12 cellular contexts compared by ENCODE assay signal in genomic region chr4:46390353-46391058, GRCh38. TPM values are rescaled to one million over a fixed set of nuclear protein-coding genes. Genes with fewer than 3 reads are reported as not detected.
DNase-seq lines count a peak whose midpoint lies in the region; ATAC-seq, FAIRE-seq and TF ChIP-seq lines count a peak whose summit lies in the region.
"Had no signal": no experiment of that assay in that cellular context is flagged by ENCODE, and none has a peak within 500 bp of the region (broad histone marks: within the 10 kb centered on the region; RNA-seq: fewer than 3 reads in every experiment).

No MANE protein-coding gene starts in this region.

- TF ChIP-seq EP300 in H1 (IDR thresholded peaks at IDR 0.05; ENCODE audit: borderline replicate concordance in 1 of 2, low read depth in 2 of 2, low read length in 2 of 2) (no peak), transverse colon (IDR thresholded peaks at IDR 0.05; ENCODE audit: low read depth) (no peak)

- ATAC-seq in HG03342 (IDR thresholded peaks at IDR 0.05; ENCODE audit: unreplicated experiment), result no peak

- H3K9ac ChIP-seq in H1 (replicated peaks in 1 of 4; ENCODE audit: extremely low read depth in 1 of 4, low read depth in 3 of 4, low read length in 3 of 4), result peak overlapping the region in 2 of 4 experiments; percentile 10 to 40; a peak in 1 of 7 replicates

- H3K9me3 ChIP-seq in H1 (ENCODE audit: insufficient read depth in 2 of 2, low read depth in 1 of 2, low read length in 1 of 2) (no peaks in the 10 kb centered on the region), transverse colon (no peaks in the 10 kb centered on the region)

- no peak overlapping the region for H4K91ac ChIP-seq in H1 (replicated peaks; ENCODE audit: insufficient read length, low read length)

- H3K18ac ChIP-seq in H1 (ENCODE audit: extremely low read depth, low read length), result no peak overlapping the region

- H3K4ac ChIP-seq in H1 (replicated peaks; ENCODE audit: insufficient read length, low read depth, low read length), result no peak overlapping the region

- CTCF ChIA-PET in H1 (lab: Charles Lee; ENCODE audit: partially characterized antibody), result interaction anchor here (0.8 to 1.6 kb wide), 2 partner anchors 15 to 63 kb away, joined by 3 read pairs; no protein-coding TSS in a partner anchor

- H3K79me1 ChIP-seq in H1 (ENCODE audit: low read depth, low read length), result no peaks in the 10 kb centered on the region

- no peaks in the 10 kb centered on the region for H4K20me1 ChIP-seq in H1 (replicated peaks in 1 of 2; ENCODE audit: control insufficient read depth in 1 of 2, insufficient read depth in 2 of 2, low read length in 2 of 2)

- POLR2A ChIA-PET in H1 (lab: Charles Lee; ENCODE audit: partially characterized antibody), result no interaction called here

- H2BK5ac ChIP-seq in H1 (ENCODE audit: low read depth, low read length), result no peak overlapping the region

- H3K4me3 ChIP-seq in H1 (ENCODE audit: extremely low read depth in 1 of 4, insufficient read depth in 2 of 4, low read depth in 3 of 4, low read length in 4 of 4), result peak overlapping the region; percentile 55 to 82 (median 58)
- H3K4me3 ChIP-seq in transverse colon, result peak overlapping the region in 3 of 4 donors; percentile 32 to 63 (median 37)

- H3K79me2 ChIP-seq in H1 (ENCODE audit: control insufficient read depth in 1 of 2, insufficient read depth in 2 of 2, low read length in 2 of 2), result no peaks in the 10 kb centered on the region

- H2AK5ac ChIP-seq in H1 (ENCODE audit: low read depth, low read length), result no peak overlapping the region

- no peak overlapping the region for H4K8ac ChIP-seq in H1 (ENCODE audit: extremely low read depth, insufficient read depth, low read length)

- peaks cover 12 to 32% (median 27%) of the 10 kb centered on the region in 4 experiments for H3K27me3 ChIP-seq in H1 (replicated peaks in 1 of 4; ENCODE audit: control insufficient read depth in 3 of 4, extremely low read depth in 1 of 4, insufficient read depth in 3 of 4, low read length in 3 of 4)
- peaks cover 63% of the 10 kb centered on the region for H3K27me3 ChIP-seq in transverse colon

- intact Hi-C loops in transverse colon (cut with DNase I; ENCODE audit: low total_unique reads), result no loop called here

- no peak overlapping the region for H3K23ac ChIP-seq in H1 (ENCODE audit: insufficient read length)

- H3K14ac ChIP-seq in H1 (ENCODE audit: insufficient read length), result no peak overlapping the region

- peak overlapping the region; percentile 87 to 92 for H3K4me2 ChIP-seq in H1 (ENCODE audit: insufficient read depth in 1 of 2, low read depth in 2 of 2, low read length in 2 of 2)

- no peaks in the 10 kb centered on the region for H3K36me3 ChIP-seq in H1 (ENCODE audit: control insufficient read depth in 2 of 4, insufficient read depth in 4 of 4, low read length in 3 of 4)
- H3K36me3 ChIP-seq in transverse colon, result no peaks in the 10 kb centered on the region

- no peak overlapping the region for H2BK20ac ChIP-seq in H1 (ENCODE audit: low read length)

- peaks cover 14% of the 10 kb centered on the region for H3K23me2 ChIP-seq in H1 (ENCODE audit: low read depth, low read length)

- TF ChIP-seq CTCF in H1 (IDR thresholded peaks at IDR 0.05; ENCODE audit: control extremely low read depth in 1 of 3, insufficient read depth in 1 of 3, low read depth in 1 of 3, low read length in 3 of 3), result no peak
- TF ChIP-seq CTCF in transverse colon (IDR thresholded peaks at IDR 0.05), result no peak

- no peak overlapping the region for H2BK120ac ChIP-seq in H1 (replicated peaks; ENCODE audit: low read depth, low read length)

- TF ChIP-seq POLR2A in H1 (IDR thresholded peaks at IDR 0.05; ENCODE audit: control extremely low read depth in 1 of 2, low read depth in 2 of 2, low read length in 2 of 2) (no peak), transverse colon (IDR thresholded peaks at IDR 0.05) (no peak)

- H2BK15ac ChIP-seq in H1 (ENCODE audit: low read length), result no peak overlapping the region

- H3K4me1 ChIP-seq in H1 (replicated peaks in 1 of 4; ENCODE audit: control insufficient read depth in 3 of 4, insufficient read depth in 4 of 4, low read length in 3 of 4) (peaks cover 0 to 4% (median under 1%) of the 10 kb centered on the region in 4 experiments; a peak in 3 of 7 replicates), transverse colon (peaks cover 0 to 22% (median 9%) of the 10 kb centered on the region in 4 donors)

- peak overlapping the region; percentile 91 for H2AFZ ChIP-seq in H1 (ENCODE audit: low read length)

- FAIRE-seq in H1 (lab: Jason Lieb, UNC), result no peak
- FAIRE-seq: G401.6, small intestine had no signal

- H4K5ac ChIP-seq in H1 (ENCODE audit: insufficient read length, low read depth, low read length), result no peak overlapping the region

- H3K27ac ChIP-seq in H1 (ENCODE audit: low read depth, low read length) (no peak overlapping the region), transverse colon (peak overlapping the region in 1 of 4 donors; percentile 12)
- H3K27ac ChIP-seq: 22Rv1 had no signal

- TF ChIP-seq RAD21 in H1 (IDR thresholded peaks at IDR 0.05 in 1 of 2, conservative IDR thresholded peaks at IDR 0.05 in 1 of 2; ENCODE audit: low read depth in 2 of 2, low read length in 2 of 2), result no peak

- in situ Hi-C loops in transverse colon (cut with MboI; ENCODE audit: low pct_ligation_motif_present in 1 of 4, low pct_unique_long_range_greater_than_20kb in 1 of 4, low sequenced_read_pairs in 3 of 4), result no loop called here

- H3K56ac ChIP-seq in H1 (replicated peaks; ENCODE audit: insufficient read length, low read depth, low read length), result no peak overlapping the region

- peak; percentile 13 to 43 for DNase-seq in NCI-H524 (lab: John Stamatoyannopoulos, UW)
- no peak for DNase-seq in NCI-H524 treated with DMSO at 0.1 percent for 48 hours (lab: John Stamatoyannopoulos, UW)
- no peak for DNase-seq in H1 (ENCODE audit: low read depth in 1 of 2, low spot score in 2 of 2)
- DNase-seq in midbrain (lab: John Stamatoyannopoulos, UW), result peak; percentile 26
- DNase-seq in transverse colon, result no peak
- no peak for DNase-seq in NCI-H2196 (lab: John Stamatoyannopoulos, UW; ENCODE audit: unreplicated experiment)
- no peak for DNase-seq in COR-L47 (lab: John Stamatoyannopoulos, UW)
- DNase-seq: small intestine, SW 1271 had no signal

- 4% methylated on average over 25 of the region's 27 CpGs; no CpG with 5 or more reads in 1 of the 2 experiments for WGBS in H1 (ENCODE audit: extremely low coverage in 1 of 2, insufficient coverage in 1 of 2, insufficient read length in 1 of 2, insufficient replicate concordance in 2 of 2, low coverage in 1 of 2, low lambda C conversion rate in 2 of 2, missing lambda C conversion rate in 1 of 2), 2 experiments
- WGBS in transverse colon (ENCODE audit: low coverage in 1 of 2), 2 donors, result 2 to 3% methylated on average over 5 to 27 of the region's 27 CpGs

- no peak overlapping the region for H2BK12ac ChIP-seq in H1 (ENCODE audit: low read depth, low read length)

TF ChIP-seq in H1, 55 proteins besides CTCF, POLR2A, EP300 and RAD21:
- peak; percentile 85 for TF ChIP-seq KDM4A (IDR thresholded peaks at IDR 0.05; ENCODE audit: low read depth, low read length, severe bottlenecking)
- peak; percentile 19 for TF ChIP-seq EZH2 (IDR thresholded peaks at IDR 0.05; ENCODE audit: low read depth, low read length, severe bottlenecking)
- TF ChIP-seq TAF1 (IDR thresholded peaks at IDR 0.05; ENCODE audit: low read depth, low read length), result no peak

RNA-seq across cellular contexts. Expression of gene GABRA2, which starts 0.6 kb away (rescaled TPM):
- 1.2 and 1.9 TPM in 2 replicates for total RNA-seq in H1 (2021; fragmentation: NEBNext Ultra II Directional; extraction: Animal tissue kit (Norgen Biotek cat#: 25700))
- polyA plus RNA-seq in H1 (2011; rRNA removed), result 0.16 and 0.32 TPM in 2 replicates
- 0.28 TPM for polyA plus RNA-seq in H1 (2011; cell fraction: cytosol; rRNA removed)
- 0.21 TPM for polyA plus RNA-seq in H1 (2011; cell fraction: nucleus; rRNA removed)
- polyA plus RNA-seq in H1 (2012, experiment 1 of 2), result 0.33 to 0.94 TPM (median 0.69 TPM) in 4 replicates
- not detected for polyA plus RNA-seq in H1 (2012, experiment 2 of 2)
- polyA plus RNA-seq in H1 (2013, experiment 1 of 2), result 1.8 TPM
- polyA plus RNA-seq in H1 (2013, experiment 2 of 2), result 1.4 TPM
- polyA minus RNA-seq in H1 (2011; rRNA and poly(A)+ RNA removed), result 0.50 and 1.3 TPM in 2 replicates
- 0.95 TPM for polyA minus RNA-seq in H1 (2011; cell fraction: cytosol; rRNA and poly(A)+ RNA removed)
- 0.30 TPM for polyA minus RNA-seq in H1 (2011; cell fraction: nucleus; rRNA and poly(A)+ RNA removed)
- 1 to 10 TPM; 1.9 to 5.2 (median 3.5) TPM for total RNA-seq in transverse colon

Comparison
In these comparisons a context has a peak if more than half of its experiments do, and no peak if none do; other contexts are left out.
1. DNase-seq: peak in NCI-H524 (2 of 2) and midbrain (single experiment); none in NCI-H524 treated with DMSO at 0.1 percent for 48 hours (single experiment), H1 (0 of 2), transverse colon (single experiment), NCI-H2196 (single experiment) and COR-L47 (single experiment).